23 cellular contexts compared by ENCODE assay signal in the genomic region with DNA sequence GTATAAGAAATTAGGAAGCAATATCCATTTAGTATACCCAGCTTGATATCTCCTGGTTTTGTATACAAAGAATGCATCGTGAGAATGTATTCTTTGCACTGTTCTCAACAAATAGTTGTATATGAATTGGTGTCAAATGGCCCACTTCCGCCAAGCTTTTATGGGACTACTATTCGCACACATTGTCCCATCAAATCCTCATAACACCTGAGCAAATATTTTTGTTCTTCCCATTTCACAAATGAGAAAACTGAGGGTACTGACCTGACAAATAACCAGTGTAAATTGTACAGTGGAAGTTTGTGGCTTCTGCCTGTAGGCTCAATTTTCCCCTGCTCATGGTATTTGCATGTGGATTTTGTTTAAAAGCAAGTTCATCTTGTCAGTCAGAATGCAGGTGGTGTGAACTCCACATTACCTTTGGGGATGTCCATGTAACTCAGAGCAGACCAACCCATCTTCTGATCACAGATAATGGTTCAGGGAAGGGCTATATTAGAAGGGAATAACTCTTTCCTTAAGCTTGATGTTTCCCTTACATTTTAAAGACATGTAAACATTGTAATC.
"Had no signal": no experiment of that assay in that cellular context is flagged by ENCODE, and none has a peak within 500 bp of the region (broad histone marks: within the 10 kb centered on the region; RNA-seq: fewer than 3 reads in every experiment).

No MANE protein-coding gene starts in this region.

- H3K4me3 ChIP-seq: gastroesophageal sphincter, ovary, right lobe of liver, tibial nerve had no signal

- H3K9me3 ChIP-seq: gastroesophageal sphincter, neutrophil, ovary, right lobe of liver, tibial nerve had no signal

- ATAC-seq: activated CD4-positive, alpha-beta T cell treated with anti-CD3 and anti-CD28 coated beads for 36 hours; activated T-cell treated with anti-CD3 and anti-CD28 coated beads, Interleukin-2, amount 50 U/mL, for 72 hours; gastroesophageal sphincter; left colon; right lobe of liver had no signal

- H3K36me3 Mint-ChIP-seq: activated naive CD8-positive, alpha-beta T cell; mesothelial cell of epicardium; naive B cell had no signal

- DNase-seq: activated CD4-positive, alpha-beta T cell treated with anti-CD3 and anti-CD28 coated beads for 36 hours; activated CD4-positive, CD25-positive, alpha-beta regulatory T cell; activated naive CD4-positive, alpha-beta T cell treated with Interleukin-2 at 50 U/mL for 16 hours; activated T-cell treated with anti-CD3 and anti-CD28 coated beads for 4 hours; activated T-cell treated with anti-CD3 and anti-CD28 coated beads, Interleukin-2, amount 50 U/mL, for 72 hours; anterior cingulate cortex; cortex of kidney; head of caudate nucleus; hippocampal formation; kidney; left colon; naive B cell; nephron progenitor cell; ovary; right lobe of liver; stimulated activated CD4-positive, alpha-beta T cell treated with anti-CD3 and anti-CD28 coated beads, Interleukin-2, amount 100 ng/mL, for 48 hours; stimulated activated naive CD4-positive, alpha-beta T cell treated with Interleukin-2 at 50 U/mL for 16 hours had no signal

- H3K27ac Mint-ChIP-seq: activated CD4-positive, alpha-beta T cell treated with anti-CD3 and anti-CD28 coated beads for 36 hours; activated naive CD8-positive, alpha-beta T cell; activated T-cell treated with anti-CD3 and anti-CD28 coated beads, Interleukin-2, amount 50 U/mL, for 72 hours; mesothelial cell of epicardium; naive B cell; nephron progenitor cell; progenitor cell of endocrine pancreas had no signal

- H3K36me3 ChIP-seq: gastroesophageal sphincter, neutrophil, ovary, right lobe of liver, tibial nerve had no signal

- H3K27me3 Mint-ChIP-seq: progenitor cell of endocrine pancreas had no signal

- H3K4me3 Mint-ChIP-seq: activated CD4-positive, alpha-beta T cell treated with anti-CD3 and anti-CD28 coated beads for 36 hours; activated naive CD8-positive, alpha-beta T cell; activated T-cell treated with anti-CD3 and anti-CD28 coated beads, Interleukin-2, amount 50 U/mL, for 72 hours; mesothelial cell of epicardium; naive B cell; nephron progenitor cell had no signal

- H3K4me1 ChIP-seq: gastroesophageal sphincter, right lobe of liver had no signal

- H3K4me1 Mint-ChIP-seq: activated CD4-positive, alpha-beta T cell treated with anti-CD3 and anti-CD28 coated beads for 36 hours; mesothelial cell of epicardium; naive B cell; nephron progenitor cell had no signal

- H3K27ac ChIP-seq: gastroesophageal sphincter, neutrophil, ovary, right lobe of liver, tibial nerve had no signal

- H3K9me3 Mint-ChIP-seq: activated T-cell treated with anti-CD3 and anti-CD28 coated beads, Interleukin-2, amount 50 U/mL, for 72 hours; mesothelial cell of epicardium; naive B cell; nephron progenitor cell had no signal
